ENCODE assay signal across 12 cellular contexts in genomic region chr4:113635739-113636437, GRCh38.
DNase-seq lines count a peak whose midpoint lies in the region; ATAC-seq lines count a peak whose summit lies in the region.
"Had no signal": no experiment of that assay in that cellular context is flagged by ENCODE, and none has a peak within 500 bp of the region (broad histone marks: within the 10 kb centered on the region; RNA-seq: fewer than 3 reads in every experiment).

No MANE protein-coding gene starts in this region.

- no peaks in the 10 kb centered on the region for H4K20me1 ChIP-seq in Karpas-422 (ENCODE audit: insufficient read depth, low read depth, low read length)

- no peak overlapping the region for H2AFZ ChIP-seq in Karpas-422 (ENCODE audit: low read length)

- H3K4me3 Mint-ChIP-seq in T-helper 1 cell treated with Interleukin-12 subunit alpha and Interleukin-12 subunit beta and Interleukin-4 antibody, amounts not matched to agents 30 μg/mL and 1 μg/mL, for 36 hours: no peak overlapping the region
- H3K4me3 Mint-ChIP-seq in stimulated activated effector memory CD8-positive, alpha-beta T cell treated with anti-CD3 and anti-CD28 coated beads, Interleukin-12 subunit alpha, Interleukin-12 subunit beta, amount 100 ng/mL, for 72 hours: peak overlapping the region; percentile 56

- peaks cover 85% of the 10 kb centered on the region for H3K79me2 ChIP-seq in Karpas-422 (ENCODE audit: low read length)

- peak overlapping the region; percentile 97 for H3K27ac ChIP-seq in Karpas-422 (ENCODE audit: low read length)

- DNase-seq in T-helper 1 cell (no peak), Karpas-422 (no peak), dedifferentiated amniotic fluid mesenchymal stem cell (ENCODE audit: extremely low spot score) (peak; percentile 25), SIG-M5 (lab: John Stamatoyannopoulos, UW) (no peak), NCI-H774 (lab: John Stamatoyannopoulos, UW) (no peak)
- DNase-seq in stimulated activated effector memory CD8-positive, alpha-beta T cell treated with anti-CD3 and anti-CD28 coated beads, Interleukin-12 subunit alpha, Interleukin-12 subunit beta, amount 100 ng/mL, for 72 hours (ENCODE audit: low spot score in 2 of 2): no peak
- DNase-seq: 8988T; activated naive CD4-positive, alpha-beta T cell treated with Interleukin-2 at 50 U/mL for 16 hours; islet precursor cell; stimulated activated CD4-positive, alpha-beta T cell treated with anti-CD3 and anti-CD28 coated beads, Interleukin-1b, Interleukin-23, amount 100 ng/mL, for 48 hours had no signal

- H3K4me1 Mint-ChIP-seq in T-helper 1 cell treated with Interleukin-12 subunit alpha and Interleukin-12 subunit beta and Interleukin-4 antibody, amounts not matched to agents 30 μg/mL and 1 μg/mL, for 36 hours (ENCODE audit: low read depth): peaks cover 43% of the 10 kb centered on the region
- H3K4me1 Mint-ChIP-seq in stimulated activated effector memory CD8-positive, alpha-beta T cell treated with anti-CD3 and anti-CD28 coated beads, Interleukin-12 subunit alpha, Interleukin-12 subunit beta, amount 100 ng/mL, for 72 hours: peaks cover 45% of the 10 kb centered on the region

- H3K9me2 ChIP-seq in Karpas-422 (replicated peaks; ENCODE audit: insufficient read depth, low read length): no peaks in the 10 kb centered on the region

- H3K27ac Mint-ChIP-seq in T-helper 1 cell treated with Interleukin-12 subunit alpha and Interleukin-12 subunit beta and Interleukin-4 antibody, amounts not matched to agents 30 μg/mL and 1 μg/mL, for 36 hours: peak overlapping the region; percentile 75
- H3K27ac Mint-ChIP-seq in stimulated activated effector memory CD8-positive, alpha-beta T cell treated with anti-CD3 and anti-CD28 coated beads, Interleukin-12 subunit alpha, Interleukin-12 subunit beta, amount 100 ng/mL, for 72 hours: peak overlapping the region; percentile 85

- peak; percentile 15 for ATAC-seq in stimulated activated effector memory CD8-positive, alpha-beta T cell treated with anti-CD3 and anti-CD28 coated beads, Interleukin-12 subunit alpha, Interleukin-12 subunit beta, amount 100 ng/mL, for 72 hours
- no peak for ATAC-seq in GM18517 (IDR thresholded peaks at IDR 0.05; ENCODE audit: unreplicated experiment)

- no peaks in the 10 kb centered on the region for H3K9me3 ChIP-seq in Karpas-422 (ENCODE audit: low read length)

- peak overlapping the region; percentile 64 for H3K9ac ChIP-seq in Karpas-422 (ENCODE audit: low read length)

- no peaks in the 10 kb centered on the region for H3K27me3 ChIP-seq in Karpas-422 (ENCODE audit: low read length)

- H3K36me3 ChIP-seq in Karpas-422 (ENCODE audit: insufficient read depth, low read length): peaks cover 9% of the 10 kb centered on the region; the same call in 1 of the 2 replicates

- peaks cover 88% of the 10 kb centered on the region for H3K4me1 ChIP-seq in Karpas-422 (ENCODE audit: low read length)

- H3K4me2 ChIP-seq in Karpas-422 (ENCODE audit: low read depth, low read length, poor library complexity, severe bottlenecking): peak overlapping the region; percentile 63

- H3K4me3 ChIP-seq in Karpas-422 (ENCODE audit: low read length): peak overlapping the region; percentile 49

- peaks cover 10% of the 10 kb centered on the region for H3K36me3 Mint-ChIP-seq in T-helper 1 cell treated with Interleukin-12 subunit alpha and Interleukin-12 subunit beta and Interleukin-4 antibody, amounts not matched to agents 30 μg/mL and 1 μg/mL, for 36 hours (ENCODE audit: low read depth)
- H3K36me3 Mint-ChIP-seq in stimulated activated effector memory CD8-positive, alpha-beta T cell treated with anti-CD3 and anti-CD28 coated beads, Interleukin-12 subunit alpha, Interleukin-12 subunit beta, amount 100 ng/mL, for 72 hours: peaks cover 6% of the 10 kb centered on the region

- H3K27me3 Mint-ChIP-seq in T-helper 1 cell treated with Interleukin-12 subunit alpha and Interleukin-12 subunit beta and Interleukin-4 antibody, amounts not matched to agents 30 μg/mL and 1 μg/mL, for 36 hours (ENCODE audit: low read depth): no peaks in the 10 kb centered on the region

- no peaks in the 10 kb centered on the region for H3K9me3 Mint-ChIP-seq in T-helper 1 cell treated with Interleukin-12 subunit alpha and Interleukin-12 subunit beta and Interleukin-4 antibody, amounts not matched to agents 30 μg/mL and 1 μg/mL, for 36 hours
- no peaks in the 10 kb centered on the region for H3K9me3 Mint-ChIP-seq in stimulated activated effector memory CD8-positive, alpha-beta T cell treated with anti-CD3 and anti-CD28 coated beads, Interleukin-12 subunit alpha, Interleukin-12 subunit beta, amount 100 ng/mL, for 72 hours
